11 cellular contexts compared by ENCODE assay signal in the genomic region with DNA sequence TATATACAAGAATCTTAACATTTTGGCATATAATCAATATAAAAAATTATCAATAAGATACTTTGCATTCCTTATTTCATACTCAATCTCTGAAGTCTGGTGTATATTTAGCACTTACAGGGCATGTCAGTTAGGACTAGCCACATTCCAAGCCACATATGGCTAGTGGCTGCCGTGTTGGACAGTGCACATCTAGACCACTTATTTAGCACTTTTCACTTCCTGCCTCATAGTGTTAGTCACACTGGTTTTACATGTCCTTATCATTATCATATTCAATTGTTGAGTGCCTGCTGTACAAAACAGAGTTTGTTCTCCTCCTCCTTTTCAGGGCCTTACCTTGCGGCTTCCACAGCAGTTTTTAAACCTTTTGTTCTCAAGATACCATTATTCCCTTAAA. TPM values are rescaled to one million over a fixed set of nuclear protein-coding genes. Genes with fewer than 3 reads are reported as not detected.
DNase-seq lines count a peak whose midpoint lies in the region; ATAC-seq and TF ChIP-seq lines count a peak whose summit lies in the region.
"Had no signal": no experiment of that assay in that cellular context is flagged by ENCODE, and none has a peak within 500 bp of the region (broad histone marks: within the 10 kb centered on the region; RNA-seq: fewer than 3 reads in every experiment).

No MANE protein-coding gene starts in this region.

- no peaks in the 10 kb centered on the region for H3K27me3 Mint-ChIP-seq in activated CD8-positive, alpha-beta T cell treated with anti-CD3 and anti-CD28 coated beads for 36 hours

- no peaks in the 10 kb centered on the region for H3K9me3 Mint-ChIP-seq in activated CD8-positive, alpha-beta T cell treated with anti-CD3 and anti-CD28 coated beads for 36 hours

- peaks cover 15% of the 10 kb centered on the region for H3K36me3 Mint-ChIP-seq in activated CD8-positive, alpha-beta T cell treated with anti-CD3 and anti-CD28 coated beads for 36 hours (ENCODE audit: low read depth)

- no peak overlapping the region for H3K4me3 Mint-ChIP-seq in activated CD8-positive, alpha-beta T cell treated with anti-CD3 and anti-CD28 coated beads for 36 hours

- peaks cover 50% of the 10 kb centered on the region for H3K4me1 Mint-ChIP-seq in activated CD8-positive, alpha-beta T cell treated with anti-CD3 and anti-CD28 coated beads for 36 hours (ENCODE audit: low read depth)

- CTCF ChIA-PET in activated CD8-positive, alpha-beta T cell treated with anti-CD3 and anti-CD28 coated beads for 36 hours (lab: Charles Lee), result interaction anchor here (1.1 to 17.8 kb wide), 3 partner anchors 9 to 101 kb away, joined by 3 to 643 read pairs (median 129); no protein-coding TSS in a partner anchor

- peak; percentile 27 for ATAC-seq in HG02610 (IDR thresholded peaks at IDR 0.05; ENCODE audit: unreplicated experiment)
- ATAC-seq in activated CD8-positive, alpha-beta T cell treated with anti-CD3 and anti-CD28 coated beads for 36 hours, result peak; percentile 12
- ATAC-seq: foreskin keratinocyte had no signal

- intact Hi-C loops in activated CD8-positive, alpha-beta T cell treated with anti-CD3 and anti-CD28 coated beads for 36 hours (cut with micrococcal nuclease), result loop anchor here (5.0 kb wide), 1 partner anchor 271 kb away; a partner anchor contains a TSS

- POLR2A ChIA-PET in activated CD8-positive, alpha-beta T cell treated with anti-CD3 and anti-CD28 coated beads for 36 hours (lab: Charles Lee), result interaction anchor here (4.1 kb wide), 1 partner anchor 87 kb away, joined by 43 read pairs; no protein-coding TSS in a partner anchor

- no peak for TF ChIP-seq CTCF in activated CD8-positive, alpha-beta T cell treated with anti-CD3 and anti-CD28 coated beads for 36 hours (IDR thresholded peaks at IDR 0.05)

- peak overlapping the region; percentile 76 for H3K27ac Mint-ChIP-seq in activated CD8-positive, alpha-beta T cell treated with anti-CD3 and anti-CD28 coated beads for 36 hours

- peak; percentile 53 for DNase-seq in DMS53 (lab: John Stamatoyannopoulos, UW)
- DNase-seq in activated CD8-positive, alpha-beta T cell treated with anti-CD3 and anti-CD28 coated beads for 36 hours, result peak; percentile 49
- DNase-seq in iris pigment epithelial cell (ENCODE audit: low read depth), result peak; percentile 75
- DNase-seq in GOT3 (lab: John Stamatoyannopoulos, UW), result no peak
- no peak for DNase-seq in Kasumi-1 (lab: John Stamatoyannopoulos, UW)
- DNase-seq in NCI-H69 (lab: John Stamatoyannopoulos, UW), result no peak
- no peak for DNase-seq in epidermal melanocyte (ENCODE audit: insufficient read length, low spot score)
- DNase-seq: KG1 had no signal

RNA-seq across cellular contexts. Expression of a gene that starts 2.0 kb away (rescaled TPM):
- total RNA-seq in activated CD8-positive, alpha-beta T cell treated with anti-CD3 and anti-CD28 coated beads for 36 hours, result 10 to 100 TPM; 70.8 to 72.2 TPM
- total RNA-seq: SK-MEL-5 had no signal

Comparison
In these comparisons a context has a peak if more than half of its experiments do, and no peak if none do; other contexts are left out.
1. DNase-seq: peak in DMS53 (single experiment), activated CD8-positive, alpha-beta T cell treated with anti-CD3 and anti-CD28 coated beads for 36 hours (single experiment) and iris pigment epithelial cell (single experiment); none in GOT3 (single experiment), Kasumi-1 (0 of 2), NCI-H69 (single experiment) and epidermal melanocyte (single experiment).